ENCODE assay signal across 21 cellular contexts in genomic region chr4:138815811-138816210, GRCh38.
DNase-seq lines count a peak whose midpoint lies in the region; TF ChIP-seq lines count a peak whose summit lies in the region.
"Had no signal": no experiment of that assay in that cellular context is flagged by ENCODE, and none has a peak within 500 bp of the region (broad histone marks: within the 10 kb centered on the region; RNA-seq: fewer than 3 reads in every experiment).

No MANE protein-coding gene starts in this region.

- H3K27ac ChIP-seq in HEK293 (ENCODE audit: extremely low read depth, low read depth, low read length) (no peak overlapping the region), mesendoderm (ENCODE audit: low read depth, low read length) (no peak overlapping the region)
- H3K27ac ChIP-seq: 22Rv1, A549, C4-2B had no signal

- no peak overlapping the region for H3K4me3 ChIP-seq in HEK293 (ENCODE audit: low read depth, low read length)
- no peak overlapping the region for H3K4me3 ChIP-seq in mesendoderm (ENCODE audit: low read length)
- H3K4me3 ChIP-seq: A549, K562 had no signal

- H4K5ac ChIP-seq in mesendoderm (ENCODE audit: low read length): no peak overlapping the region

- no peak overlapping the region for H2BK120ac ChIP-seq in mesendoderm (ENCODE audit: low read depth, low read length)

- H3K4me3 Mint-ChIP-seq in Calu3 (ENCODE audit: low read depth, unreplicated experiment): no peak overlapping the region
- H3K4me3 Mint-ChIP-seq: CD4-positive, alpha-beta T cell had no signal

- H2BK5ac ChIP-seq in mesendoderm (ENCODE audit: low read length): no peak overlapping the region

- no peaks in the 10 kb centered on the region for H3K27me3 ChIP-seq in mesendoderm (ENCODE audit: insufficient read depth, low read length, poor library complexity)

- no peaks in the 10 kb centered on the region for H3K79me2 ChIP-seq in mesendoderm (ENCODE audit: control insufficient read depth, insufficient read depth, low read length)

- TF ChIP-seq CTCF in HEK293 (tag by site-specific recombination; IDR thresholded peaks at IDR 0.05) (no peak), Calu3 (IDR thresholded peaks at IDR 0.05; ENCODE audit: unreplicated experiment) (no peak)

- H3K36me3 Mint-ChIP-seq in Calu3 (ENCODE audit: insufficient read depth, unreplicated experiment): no peaks in the 10 kb centered on the region

- H3K9me3 ChIP-seq in HEK293 (ENCODE audit: control insufficient read depth, insufficient read depth, low read depth, low read length): no peaks in the 10 kb centered on the region
- H3K9me3 ChIP-seq: A549, Caco-2 had no signal

- no peak overlapping the region for H4K8ac ChIP-seq in mesendoderm (ENCODE audit: low read depth, low read length)

- BruUV-seq in Calu3 (replicated peaks; lab: Mats Ljungman, UMichigan): no TSS peak

- H3K56ac ChIP-seq in mesendoderm (ENCODE audit: low read length): no peak overlapping the region

- H3K9ac ChIP-seq in mesendoderm (ENCODE audit: low read length): no peak overlapping the region

- no peak overlapping the region for H3K4me2 ChIP-seq in mesendoderm (ENCODE audit: low read length)
- H3K4me2 ChIP-seq: A549 had no signal

- peak overlapping the region; percentile 60 for H3K18ac ChIP-seq in mesendoderm (ENCODE audit: low read length)

- no peak overlapping the region for H3K27ac Mint-ChIP-seq in Calu3 (ENCODE audit: unreplicated experiment)
- H3K27ac Mint-ChIP-seq: CD4-positive, alpha-beta T cell had no signal

- no peak overlapping the region for H2BK15ac ChIP-seq in mesendoderm (replicated peaks; ENCODE audit: low read depth)

- H3K4me1 Mint-ChIP-seq in Calu3 (ENCODE audit: low read depth, unreplicated experiment): no peaks in the 10 kb centered on the region

- DNase-seq in DMS79 treated with DMSO at 0.1 percent for 48 hours (lab: John Stamatoyannopoulos, UW) (peak; percentile 18), DMS79 (lab: John Stamatoyannopoulos, UW) (no peak), NCI-H2227 (lab: John Stamatoyannopoulos, UW; ENCODE audit: unreplicated experiment) (peak; percentile 12), mesendoderm (no peak), GDM1 (lab: John Stamatoyannopoulos, UW) (no peak), amygdala (lab: John Stamatoyannopoulos, UW) (no peak), Calu3 (no peak)
- DNase-seq: AML-193; Caco-2; CD4-positive, alpha-beta T cell; DMS153; DND-41; EL; GOT3; H7; IMR-90 had no signal

- H2AK5ac ChIP-seq in mesendoderm (ENCODE audit: low read length): no peak overlapping the region

- WGBS in mesendoderm (ENCODE audit: extremely low coverage, insufficient coverage, low lambda C conversion rate): no CpG with 5 or more reads among the region's 2 CpGs

- H3K4ac ChIP-seq in mesendoderm (ENCODE audit: low read depth, low read length): no peak overlapping the region

- no peaks in the 10 kb centered on the region for H3K79me1 ChIP-seq in mesendoderm (ENCODE audit: low read length)

- intact Hi-C loops in Calu3 (cut with micrococcal nuclease; ENCODE audit: unreplicated experiment): no loop called here

- H3K36me3 ChIP-seq in HEK293 (ENCODE audit: control insufficient read depth in 2 of 2, insufficient read depth in 1 of 2, low read length in 2 of 2): no peaks in the 10 kb centered on the region
- no peaks in the 10 kb centered on the region for H3K36me3 ChIP-seq in mesendoderm (ENCODE audit: control insufficient read depth, insufficient read depth, low read length)

- no peaks in the 10 kb centered on the region for H3K9me3 Mint-ChIP-seq in Calu3 (ENCODE audit: low read depth, unreplicated experiment)
- H3K9me3 Mint-ChIP-seq: CD4-positive, alpha-beta T cell had no signal

- peaks cover 2% of the 10 kb centered on the region; the same call in 1 of the 2 replicates for H3K4me1 ChIP-seq in HEK293 (ENCODE audit: control insufficient read depth, insufficient read depth, low read length)
- no peaks in the 10 kb centered on the region for H3K4me1 ChIP-seq in mesendoderm (ENCODE audit: control insufficient read depth, low read depth, low read length)
- H3K4me1 ChIP-seq: A549, Caco-2 had no signal

- CTCF ChIA-PET in HEK293 (lab: Yijun Ruan, JAX) (interaction anchor here (0.6 kb wide), 1 partner anchor 122 kb away, joined by 3 read pairs; no protein-coding TSS in a partner anchor), Calu3 (lab: Charles Lee) (no interaction called here)

- no peak overlapping the region for H3K23ac ChIP-seq in mesendoderm (ENCODE audit: low read length)

- no peaks in the 10 kb centered on the region for H3K27me3 Mint-ChIP-seq in Calu3 (ENCODE audit: unreplicated experiment)

- POLR2A ChIA-PET in HEK293 (lab: Yijun Ruan, JAX): no interaction called here

TF ChIP-seq in HEK293, 187 proteins besides CTCF, POLR2A, EP300 and RAD21 (continues in another document):
- TF ChIP-seq PRDM6 (tag by site-specific recombination; IDR thresholded peaks at IDR 0.05): peak; percentile 92
- TF ChIP-seq ZNF610 (tag by site-specific recombination; IDR thresholded peaks at IDR 0.05; ENCODE audit: borderline replicate concordance): no peak
- no peak for TF ChIP-seq ZNF701 (tag by site-specific recombination; IDR thresholded peaks at IDR 0.05)
- TF ChIP-seq, protein P1, sequence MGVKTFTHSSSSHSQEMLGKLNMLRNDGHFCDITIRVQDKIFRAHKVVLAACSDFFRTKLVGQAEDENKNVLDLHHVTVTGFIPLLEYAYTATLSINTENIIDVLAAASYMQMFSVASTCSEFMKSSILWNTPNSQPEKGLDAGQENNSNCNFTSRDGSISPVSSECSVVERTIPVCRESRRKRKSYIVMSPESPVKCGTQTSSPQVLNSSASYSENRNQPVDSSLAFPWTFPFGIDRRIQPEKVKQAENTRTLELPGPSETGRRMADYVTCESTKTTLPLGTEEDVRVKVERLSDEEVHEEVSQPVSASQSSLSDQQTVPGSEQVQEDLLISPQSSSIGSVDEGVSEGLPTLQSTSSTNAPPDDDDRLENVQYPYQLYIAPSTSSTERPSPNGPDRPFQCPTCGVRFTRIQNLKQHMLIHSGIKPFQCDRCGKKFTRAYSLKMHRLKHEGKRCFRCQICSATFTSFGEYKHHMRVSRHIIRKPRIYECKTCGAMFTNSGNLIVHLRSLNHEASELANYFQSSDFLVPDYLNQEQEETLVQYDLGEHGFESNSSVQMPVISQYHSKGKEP (tag by site-specific recombination; IDR thresholded peaks at IDR 0.05): 0 out of 2 replicates have a peak, but pooled peaks have one; percentile 24
- peak; percentile 67 for TF ChIP-seq FEZF1 (tag by site-specific recombination; IDR thresholded peaks at IDR 0.05)
- TF ChIP-seq ZNF843 (tag by site-specific recombination; IDR thresholded peaks at IDR 0.05): peak; percentile 75; the same call in 1 of the 2 replicates
- 0 out of 2 replicates have a peak, but pooled peaks have one; percentile 23 for TF ChIP-seq GFI1B (tag by site-specific recombination; IDR thresholded peaks at IDR 0.05)
- TF ChIP-seq, protein P2, sequence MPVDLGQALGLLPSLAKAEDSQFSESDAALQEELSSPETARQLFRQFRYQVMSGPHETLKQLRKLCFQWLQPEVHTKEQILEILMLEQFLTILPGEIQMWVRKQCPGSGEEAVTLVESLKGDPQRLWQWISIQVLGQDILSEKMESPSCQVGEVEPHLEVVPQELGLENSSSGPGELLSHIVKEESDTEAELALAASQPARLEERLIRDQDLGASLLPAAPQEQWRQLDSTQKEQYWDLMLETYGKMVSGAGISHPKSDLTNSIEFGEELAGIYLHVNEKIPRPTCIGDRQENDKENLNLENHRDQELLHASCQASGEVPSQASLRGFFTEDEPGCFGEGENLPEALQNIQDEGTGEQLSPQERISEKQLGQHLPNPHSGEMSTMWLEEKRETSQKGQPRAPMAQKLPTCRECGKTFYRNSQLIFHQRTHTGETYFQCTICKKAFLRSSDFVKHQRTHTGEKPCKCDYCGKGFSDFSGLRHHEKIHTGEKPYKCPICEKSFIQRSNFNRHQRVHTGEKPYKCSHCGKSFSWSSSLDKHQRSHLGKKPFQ (tag by site-specific recombination; IDR thresholded peaks at IDR 0.05): peak; percentile 50; the same call in 1 of the 2 replicates
- 0 out of 2 replicates have a peak, but pooled peaks have one; percentile 18 for TF ChIP-seq IKZF3 (tag by site-specific recombination; IDR thresholded peaks at IDR 0.05)
- no peak for TF ChIP-seq SALL2 (tag by site-specific recombination; IDR thresholded peaks at IDR 0.05; ENCODE audit: borderline replicate concordance)
- peak; percentile 82 for TF ChIP-seq ZNF561 (tag by site-specific recombination; IDR thresholded peaks at IDR 0.05; ENCODE audit: borderline replicate concordance)
- TF ChIP-seq GLI4 (tag by site-specific recombination; IDR thresholded peaks at IDR 0.05): no peak
- 0 out of 2 replicates have a peak, but pooled peaks have one; percentile 19 for TF ChIP-seq ZBTB8A (tag by site-specific recombination; IDR thresholded peaks at IDR 0.05)
- no peak for TF ChIP-seq ZNF76 (tag by site-specific recombination; IDR thresholded peaks at IDR 0.05; ENCODE audit: borderline replicate concordance, low read depth)
- TF ChIP-seq ZNF544 (tag by site-specific recombination; IDR thresholded peaks at IDR 0.05): no peak
- TF ChIP-seq ZNF174 (tag by site-specific recombination; IDR thresholded peaks at IDR 0.05): no peak
- no peak for TF ChIP-seq ZNF23 (tag by site-specific recombination; IDR thresholded peaks at IDR 0.05; ENCODE audit: borderline replicate concordance)
- no peak for TF ChIP-seq ZNF624 (tag by site-specific recombination; IDR thresholded peaks at IDR 0.05)
- TF ChIP-seq, protein P3, sequence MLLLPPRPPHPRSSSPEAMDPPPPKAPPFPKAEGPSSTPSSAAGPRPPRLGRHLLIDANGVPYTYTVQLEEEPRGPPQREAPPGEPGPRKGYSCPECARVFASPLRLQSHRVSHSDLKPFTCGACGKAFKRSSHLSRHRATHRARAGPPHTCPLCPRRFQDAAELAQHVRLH (tag by site-specific recombination; IDR thresholded peaks at IDR 0.05): peak; percentile 32; the same call in 1 of the 2 replicates

Comparison
In these comparisons a context has a peak if more than half of its experiments do, and no peak if none do; other contexts are left out.
1. DNase-seq: peak in DMS79 treated with DMSO at 0.1 percent for 48 hours (single experiment) and NCI-H2227 (single experiment); none in DMS79 (single experiment), mesendoderm (single experiment), GDM1 (single experiment), amygdala (0 of 56) and Calu3 (single experiment).